In the genomic region with DNA sequence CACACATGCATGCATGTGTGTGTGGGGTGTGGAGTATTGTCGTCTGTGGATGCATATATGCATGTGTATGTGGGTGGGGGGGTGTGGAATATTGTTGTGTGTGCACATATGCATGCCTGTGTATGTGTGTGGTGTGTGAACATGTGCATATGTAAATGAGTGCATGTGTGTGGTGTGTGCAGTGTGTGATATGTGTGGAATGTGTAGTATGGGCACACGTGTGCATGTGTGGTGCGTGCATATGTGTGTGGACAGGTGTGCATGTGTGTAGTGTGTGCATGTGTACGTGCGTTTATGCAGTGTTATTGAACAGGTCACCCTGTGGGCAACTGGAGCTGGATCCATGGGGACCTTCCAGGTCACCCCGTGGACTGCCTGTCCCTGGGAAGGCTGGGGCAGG, we compare ENCODE assay signal across 35 cellular contexts. TPM values are rescaled to one million over a fixed set of nuclear protein-coding genes. Genes with fewer than 3 reads are reported as not detected.
"Had no signal": no experiment of that assay in that cellular context is flagged by ENCODE, and none has a peak within 500 bp of the region (broad histone marks: within the 10 kb centered on the region; RNA-seq: fewer than 3 reads in every experiment).

No MANE protein-coding gene starts in this region.

- H3K4me1 ChIP-seq: breast epithelium, colonic mucosa, esophagus squamous epithelium, gastroesophageal sphincter had no signal

- H3K36me3 ChIP-seq: breast epithelium, cardiac muscle cell, colonic mucosa, esophagus squamous epithelium, gastroesophageal sphincter, heart left ventricle had no signal

- H3K27me3 Mint-ChIP-seq: activated CD4-positive, alpha-beta T cell treated with anti-CD3 and anti-CD28 coated beads, Interleukin-2, amount 10 ng/mL, durations not matched to agents 7 days and 5 days had no signal

- DNase-seq: activated CD4-positive, alpha-beta T cell treated with anti-CD3 and anti-CD28 coated beads for 4 hours; activated CD4-positive, alpha-beta T cell treated with anti-CD3 and anti-CD28 coated beads, Interleukin-2, amount 10 ng/mL, durations not matched to agents 7 days and 5 days; activated CD4-positive, alpha-beta T cell treated with anti-CD3 and anti-CD28 coated beads, Interleukin-2, amount 50 U/mL, for 4 hours; activated CD4-positive, CD25-positive, alpha-beta regulatory T cell; activated CD4-positive, CD25-positive, alpha-beta regulatory T cell treated with anti-CD3 and anti-CD28 coated beads, Interleukin-2, amount 50 U/mL, for 72 hours; activated CD8-positive, alpha-beta memory T cell treated with anti-CD3 and anti-CD28 coated beads for 24 hours; activated CD8-positive, alpha-beta T cell treated with anti-CD3 and anti-CD28 coated beads for 36 hours; activated effector memory CD4-positive, alpha-beta T cell treated with Interleukin-2 at 50 U/mL for 16 hours; activated gamma-delta T cell treated with Interleukin-2 at 50 U/mL for 16 hours; activated naive CD4-positive, alpha-beta T cell treated with anti-CD3 and anti-CD28 coated beads, Interleukin-2, amount 50 U/mL, for 16 hours; activated naive CD4-positive, alpha-beta T cell treated with Interleukin-2 at 50 U/mL for 16 hours; activated T-cell treated with anti-CD3 and anti-CD28 coated beads, Interleukin-2, amount 50 U/mL, for 4 hours; amniotic stem cell; anterior cingulate cortex; central memory CD4-positive, alpha-beta T cell; cerebellar nuclear complex; colonic mucosa; effector CD8-positive, alpha-beta T cell; esophagus squamous epithelium; foreskin melanocyte; T-helper 2 cell had no signal

- H3K9me3 ChIP-seq: breast epithelium, colonic mucosa, esophagus squamous epithelium, gastroesophageal sphincter, heart left ventricle had no signal

- ATAC-seq: activated CD8-positive, alpha-beta T cell treated with anti-CD3 and anti-CD28 coated beads for 36 hours; activated T-cell treated with anti-CD3 and anti-CD28 coated beads, Interleukin-2, amount 50 U/mL, for 4 hours; activated T-helper 17 cell treated with anti-CD3 and anti-CD28 coated beads, Interleukin-2, amount 50 U/mL, for 72 hours; gastroesophageal sphincter had no signal

- H3K4me3 Mint-ChIP-seq: activated CD4-positive, alpha-beta T cell treated with anti-CD3 and anti-CD28 coated beads, Interleukin-2, amount 10 ng/mL, durations not matched to agents 7 days and 5 days; activated CD8-positive, alpha-beta T cell treated with anti-CD3 and anti-CD28 coated beads for 36 hours; activated naive CD8-positive, alpha-beta T cell; activated T-cell treated with anti-CD3 and anti-CD28 coated beads, Interleukin-2, amount 50 U/mL, for 4 hours; activated T-helper 17 cell treated with anti-CD3 and anti-CD28 coated beads, Interleukin-2, amount 50 U/mL, for 72 hours had no signal

- H3K36me3 Mint-ChIP-seq: activated naive CD8-positive, alpha-beta T cell had no signal

- H3K4me3 ChIP-seq: breast epithelium, cardiac muscle cell, colonic mucosa, esophagus squamous epithelium, gastroesophageal sphincter, heart left ventricle had no signal

- H3K27ac ChIP-seq: breast epithelium, cardiac muscle cell, colonic mucosa, epithelial cell of prostate, esophagus squamous epithelium, gastroesophageal sphincter, heart left ventricle had no signal

- H3K27ac Mint-ChIP-seq: activated CD4-positive, alpha-beta T cell treated with anti-CD3 and anti-CD28 coated beads, Interleukin-2, amount 10 ng/mL, durations not matched to agents 7 days and 5 days; activated CD8-positive, alpha-beta T cell treated with anti-CD3 and anti-CD28 coated beads for 36 hours; activated naive CD8-positive, alpha-beta T cell; activated T-helper 17 cell treated with anti-CD3 and anti-CD28 coated beads, Interleukin-2, amount 50 U/mL, for 72 hours had no signal

- H3K9me3 Mint-ChIP-seq: activated CD4-positive, alpha-beta T cell treated with anti-CD3 and anti-CD28 coated beads, Interleukin-2, amount 10 ng/mL, durations not matched to agents 7 days and 5 days; activated CD8-positive, alpha-beta T cell treated with anti-CD3 and anti-CD28 coated beads for 36 hours; activated T-cell treated with anti-CD3 and anti-CD28 coated beads, Interleukin-2, amount 50 U/mL, for 4 hours; activated T-helper 17 cell treated with anti-CD3 and anti-CD28 coated beads, Interleukin-2, amount 50 U/mL, for 72 hours had no signal

- FAIRE-seq: astrocyte, endometrium, endothelial cell of umbilical vein had no signal

- H3K27me3 ChIP-seq: colonic mucosa had no signal

- H3K4me1 Mint-ChIP-seq: activated CD4-positive, alpha-beta T cell treated with anti-CD3 and anti-CD28 coated beads, Interleukin-2, amount 10 ng/mL, durations not matched to agents 7 days and 5 days; activated T-helper 17 cell treated with anti-CD3 and anti-CD28 coated beads, Interleukin-2, amount 50 U/mL, for 72 hours had no signal

RNA-seq across cellular contexts. Expression of a gene that starts 18.7 kb away (rescaled TPM):
- total RNA-seq: activated CD4-positive, alpha-beta T cell treated with anti-CD3 and anti-CD28 coated beads, Interleukin-2, amount 10 ng/mL, durations not matched to agents 7 days and 5 days; activated CD8-positive, alpha-beta T cell treated with anti-CD3 and anti-CD28 coated beads for 36 hours; activated T-cell treated with anti-CD3 and anti-CD28 coated beads, Interleukin-2, amount 50 U/mL, for 4 hours; activated T-helper 17 cell treated with anti-CD3 and anti-CD28 coated beads, Interleukin-2, amount 50 U/mL, for 72 hours; breast epithelium; dermis microvascular lymphatic vessel endothelial cell; endothelial cell of umbilical vein; fibroblast of lung; fibroblast of villous mesenchyme; heart left ventricle; T-helper 1 cell treated with Interleukin-12 subunit alpha and Interleukin-12 subunit beta and Interleukin-4 antibody, amounts not matched to agents 30 ng/mL and 1 ng/mL, for 36 hours had no signal
- polyA plus RNA-seq: endothelial cell of umbilical vein, fibroblast of lung, heart left ventricle had no signal
